7 cellular contexts compared by ENCODE assay signal in genomic region chr17:38726145-38726544, GRCh38. TPM values are rescaled to one million over a fixed set of nuclear protein-coding genes. Genes with fewer than 3 reads are reported as not detected.
DNase-seq lines count a peak whose midpoint lies in the region; ATAC-seq and TF ChIP-seq lines count a peak whose summit lies in the region.
"Not testable (repeated sequence)": the region's sequence is repeated elsewhere in the genome, so short reads cannot be mapped to it uniquely, and the experiment has no call there.

No MANE protein-coding gene starts in this region.

- not testable (repeated sequence) for H3K9me2 ChIP-seq in hepatocyte (replicated peaks; ENCODE audit: insufficient read depth)

- peaks cover 68 to 74% (median 73%) of the 10 kb centered on the region in 3 donors for H3K4me1 Mint-ChIP-seq in CD8-positive, alpha-beta memory T cell
- peaks cover 62 to 73% (median 63%) of the 10 kb centered on the region in 3 donors for H3K4me1 Mint-ChIP-seq in T-cell
- H3K4me1 Mint-ChIP-seq in activated CD8-positive, alpha-beta T cell treated with anti-CD3 and anti-CD28 coated beads, Interleukin-2, amount 10 ng/mL, durations not matched to agents 7 days and 5 days (ENCODE audit: low read depth) = peaks cover 50% of the 10 kb centered on the region
- H3K4me1 Mint-ChIP-seq in activated naive CD4-positive, alpha-beta T cell treated with anti-CD3 and anti-CD28 coated beads, Interleukin-2, amount 50 U/mL, for 24 hours = peaks cover 68% of the 10 kb centered on the region
- peaks cover 20% of the 10 kb centered on the region for H3K4me1 Mint-ChIP-seq in neural progenitor cell

- not testable (repeated sequence) for H3K9ac ChIP-seq in neural progenitor cell

- H3K27ac Mint-ChIP-seq in CD8-positive, alpha-beta memory T cell = peak overlapping the region; percentile 78 to 99 (median 94)
- H3K27ac Mint-ChIP-seq in T-cell (peak overlapping the region; percentile 89), neural progenitor cell (peak overlapping the region; percentile 87)
- peak overlapping the region; percentile 82 for H3K27ac Mint-ChIP-seq in activated CD8-positive, alpha-beta T cell treated with anti-CD3 and anti-CD28 coated beads, Interleukin-2, amount 10 ng/mL, durations not matched to agents 7 days and 5 days
- not testable (repeated sequence) for H3K27ac Mint-ChIP-seq in activated naive CD4-positive, alpha-beta T cell treated with anti-CD3 and anti-CD28 coated beads, Interleukin-2, amount 50 U/mL, for 24 hours

- not testable (repeated sequence) for H3K79me2 ChIP-seq in hepatocyte; neural progenitor cell (ENCODE audit: low read depth)

- 55% methylated on average over 8 of the region's 8 CpGs for WGBS in hepatocyte (ENCODE audit: low lambda C conversion rate, missing lambda C conversion rate)

- not testable (repeated sequence) for H3K27me3 ChIP-seq in CD8-positive, alpha-beta memory T cell (ENCODE audit: insufficient read depth, low read length, poor library complexity, severe bottlenecking); hepatocyte
- peaks cover 23% of the 10 kb centered on the region for H3K27me3 ChIP-seq in neural progenitor cell

- H3K9me3 ChIP-seq in CD8-positive, alpha-beta memory T cell (ENCODE audit: low read length); KOPT-K1 (ENCODE audit: insufficient read depth, low read length, poor library complexity, severe bottlenecking); hepatocyte (ENCODE audit: low read depth); neural progenitor cell (ENCODE audit: low read depth): not testable (repeated sequence)

- H3K4me3 Mint-ChIP-seq in CD8-positive, alpha-beta memory T cell = peak overlapping the region in 5 of 7 donors; percentile 51 to 70 (median 64)
- peak overlapping the region in 1 of 3 donors; percentile 64 for H3K4me3 Mint-ChIP-seq in T-cell
- peak overlapping the region; percentile 15 for H3K4me3 Mint-ChIP-seq in activated CD8-positive, alpha-beta T cell treated with anti-CD3 and anti-CD28 coated beads, Interleukin-2, amount 10 ng/mL, durations not matched to agents 7 days and 5 days
- peak overlapping the region; percentile 42 for H3K4me3 Mint-ChIP-seq in activated naive CD4-positive, alpha-beta T cell treated with anti-CD3 and anti-CD28 coated beads, Interleukin-2, amount 50 U/mL, for 24 hours
- H3K4me3 Mint-ChIP-seq in neural progenitor cell = not testable (repeated sequence)

- H3K9me3 Mint-ChIP-seq in CD8-positive, alpha-beta memory T cell; T-cell; activated CD8-positive, alpha-beta T cell treated with anti-CD3 and anti-CD28 coated beads, Interleukin-2, amount 10 ng/mL, durations not matched to agents 7 days and 5 days (ENCODE audit: insufficient read depth); activated naive CD4-positive, alpha-beta T cell treated with anti-CD3 and anti-CD28 coated beads, Interleukin-2, amount 50 U/mL, for 24 hours; neural progenitor cell: not testable (repeated sequence)

- DNase-seq in CD8-positive, alpha-beta memory T cell; T-cell; activated CD8-positive, alpha-beta T cell treated with anti-CD3 and anti-CD28 coated beads, Interleukin-2, amount 10 ng/mL, durations not matched to agents 7 days and 5 days; neural progenitor cell (ENCODE audit: low spot score): not testable (repeated sequence)
- DNase-seq in hepatocyte (ENCODE audit: low spot score) = peak; percentile 69

- H3F3A ChIP-seq in neural progenitor cell (ENCODE audit: low read depth) = peaks cover 23% of the 10 kb centered on the region

- POLR2A ChIA-PET in CD8-positive, alpha-beta memory T cell (lab: Charles Lee); T-cell (lab: Charles Lee): not testable (repeated sequence)
- POLR2A ChIA-PET in activated CD8-positive, alpha-beta T cell treated with anti-CD3 and anti-CD28 coated beads, Interleukin-2, amount 10 ng/mL, durations not matched to agents 7 days and 5 days (lab: Charles Lee) = interaction anchor here (4.2 kb wide), 1 partner anchor 22 kb away, joined by 92 read pairs; the partner anchor contains the start of gene MLLT6

- CTCF ChIA-PET in CD8-positive, alpha-beta memory T cell (lab: Charles Lee) = interaction anchor here (0.7 kb wide), 1 partner anchor 9 kb away, joined by 3 read pairs; no protein-coding TSS in a partner anchor
- CTCF ChIA-PET in T-cell (lab: Charles Lee) = not testable (repeated sequence)
- CTCF ChIA-PET in activated CD8-positive, alpha-beta T cell treated with anti-CD3 and anti-CD28 coated beads, Interleukin-2, amount 10 ng/mL, durations not matched to agents 7 days and 5 days (lab: Charles Lee) = interaction anchor here (2.1 kb wide), 2 partner anchors 10 to 168 kb away, joined by 5 to 6 read pairs; no protein-coding TSS in a partner anchor

- peaks cover 0 to 36% (median 0%) of the 10 kb centered on the region in 3 donors for H3K36me3 Mint-ChIP-seq in CD8-positive, alpha-beta memory T cell
- not testable (repeated sequence) for H3K36me3 Mint-ChIP-seq in T-cell; activated naive CD4-positive, alpha-beta T cell treated with anti-CD3 and anti-CD28 coated beads, Interleukin-2, amount 50 U/mL, for 24 hours
- peaks cover 48% of the 10 kb centered on the region for H3K36me3 Mint-ChIP-seq in activated CD8-positive, alpha-beta T cell treated with anti-CD3 and anti-CD28 coated beads, Interleukin-2, amount 10 ng/mL, durations not matched to agents 7 days and 5 days (ENCODE audit: low read depth)
- peaks cover 11% of the 10 kb centered on the region for H3K36me3 Mint-ChIP-seq in neural progenitor cell

- H3K4me3 ChIP-seq in CD8-positive, alpha-beta memory T cell (ENCODE audit: low read length); hepatocyte; neural progenitor cell: not testable (repeated sequence)

- H3K27ac ChIP-seq in CD8-positive, alpha-beta memory T cell (ENCODE audit: low read depth, low read length); hepatocyte; neural progenitor cell: not testable (repeated sequence)
- H3K27ac ChIP-seq in KOPT-K1 (ENCODE audit: low read depth, low read length, poor library complexity, severe bottlenecking) = peak overlapping the region; percentile 98

- H3K4me2 ChIP-seq in hepatocyte, neural progenitor cell: not testable (repeated sequence)

- H4K20me1 ChIP-seq in hepatocyte (ENCODE audit: insufficient read depth, poor library complexity, severe bottlenecking) = not testable (repeated sequence)
- peaks cover 21% of the 10 kb centered on the region for H4K20me1 ChIP-seq in neural progenitor cell (ENCODE audit: low read depth)

- not testable (repeated sequence) for TF ChIP-seq CTCF in hepatocyte (IDR thresholded peaks at IDR 0.05; ENCODE audit: poor library complexity); neural progenitor cell (IDR thresholded peaks at IDR 0.05)

- H3K27me3 Mint-ChIP-seq in CD8-positive, alpha-beta memory T cell; T-cell; activated CD8-positive, alpha-beta T cell treated with anti-CD3 and anti-CD28 coated beads, Interleukin-2, amount 10 ng/mL, durations not matched to agents 7 days and 5 days (ENCODE audit: low read depth); activated naive CD4-positive, alpha-beta T cell treated with anti-CD3 and anti-CD28 coated beads, Interleukin-2, amount 50 U/mL, for 24 hours; neural progenitor cell (ENCODE audit: insufficient read depth, low read depth): not testable (repeated sequence)

- H3K36me3 ChIP-seq in CD8-positive, alpha-beta memory T cell (ENCODE audit: insufficient read depth, low read length); hepatocyte (replicated peaks; ENCODE audit: insufficient read depth, low read depth); neural progenitor cell: not testable (repeated sequence)
- peaks cover 39% of the 10 kb centered on the region for H3K36me3 ChIP-seq in KOPT-K1 (ENCODE audit: insufficient read depth, low read length)

- ATAC-seq in T-cell (replicated peaks in 1 of 4); activated CD8-positive, alpha-beta T cell treated with anti-CD3 and anti-CD28 coated beads, Interleukin-2, amount 10 ng/mL, durations not matched to agents 7 days and 5 days: not testable (repeated sequence)

- H2AFZ ChIP-seq in hepatocyte; neural progenitor cell (replicated peaks): not testable (repeated sequence)

- peaks cover 60% of the 10 kb centered on the region for H3K4me1 ChIP-seq in CD8-positive, alpha-beta memory T cell (ENCODE audit: insufficient read depth, low read length)
- H3K4me1 ChIP-seq in hepatocyte (ENCODE audit: insufficient read depth); neural progenitor cell: not testable (repeated sequence)

RNA-seq across cellular contexts. Expression of gene CISD3, which starts 4.0 kb away (rescaled TPM):
- 10 to 100 TPM; 58.2 to 59.6 TPM for total RNA-seq in CD8-positive, alpha-beta memory T cell
- polyA plus RNA-seq in CD8-positive, alpha-beta memory T cell = 73.4 TPM
- total RNA-seq in T-cell = 10 to 100 TPM; 10.7 to 21.5 (median 17.7) TPM
- total RNA-seq in activated CD8-positive, alpha-beta T cell treated with anti-CD3 and anti-CD28 coated beads, Interleukin-2, amount 10 ng/mL, durations not matched to agents 7 days and 5 days = 10 to 100 TPM; 48.2 to 56.1 TPM
- total RNA-seq in hepatocyte = 4.9 and 5.0 TPM in 2 replicates
- polyA plus RNA-seq in hepatocyte = 37.0 and 41.6 TPM in 2 replicates
- 0.60 and 1.0 TPM in 2 replicates for total RNA-seq in neural progenitor cell (ENCODE audit: low replicate concordance)

RNA-seq across cellular contexts. Expression of gene MLLT6, which starts 21.1 kb away (rescaled TPM):
- total RNA-seq in CD8-positive, alpha-beta memory T cell = 100 to 1,000 TPM; 197 to 202 TPM
- 15.9 TPM for polyA plus RNA-seq in CD8-positive, alpha-beta memory T cell
- total RNA-seq in T-cell (100 to 1,000 TPM; 412 to 506 (median 480) TPM), hepatocyte (27.5 and 31.2 TPM in 2 replicates), neural progenitor cell (ENCODE audit: low replicate concordance) (7.4 and 24.4 TPM in 2 replicates)
- total RNA-seq in activated CD8-positive, alpha-beta T cell treated with anti-CD3 and anti-CD28 coated beads, Interleukin-2, amount 10 ng/mL, durations not matched to agents 7 days and 5 days = 100 to 1,000 TPM; 211 to 219 TPM
- 10.6 and 11.0 TPM in 2 replicates for polyA plus RNA-seq in hepatocyte

RNA-seq across cellular contexts. Expression of gene PCGF2, which starts 22.0 kb away (rescaled TPM):
- under 1 TPM; 0.72 to 0.89 TPM for total RNA-seq in CD8-positive, alpha-beta memory T cell
- 0.09 TPM for polyA plus RNA-seq in CD8-positive, alpha-beta memory T cell
- total RNA-seq in T-cell (under 1 TPM in 3 of 5 donors, not detected in 2; 0.28 to 0.69 (median 0.53) TPM), hepatocyte (7.2 and 8.7 TPM in 2 replicates), neural progenitor cell (ENCODE audit: low replicate concordance) (16.7 and 23.8 TPM in 2 replicates)
- total RNA-seq in activated CD8-positive, alpha-beta T cell treated with anti-CD3 and anti-CD28 coated beads, Interleukin-2, amount 10 ng/mL, durations not matched to agents 7 days and 5 days = under 1 TPM; 0.63 to 0.70 TPM
- polyA plus RNA-seq in hepatocyte = 11.0 and 13.0 TPM in 2 replicates

RNA-seq across cellular contexts. Expression of gene PSMB3, which starts 26.4 kb away (rescaled TPM):
- 100 to 1,000 TPM; 317 to 323 TPM for total RNA-seq in CD8-positive, alpha-beta memory T cell
- 431 TPM for polyA plus RNA-seq in CD8-positive, alpha-beta memory T cell
- 100 to 1,000 TPM in 3 of 5 donors, 10 to 100 TPM in 2; 81.2 to 116 (median 104) TPM for total RNA-seq in T-cell
- total RNA-seq in activated CD8-positive, alpha-beta T cell treated with anti-CD3 and anti-CD28 coated beads, Interleukin-2, amount 10 ng/mL, durations not matched to agents 7 days and 5 days = 100 to 1,000 TPM; 251 to 252 TPM
- 127 and 166 TPM in 2 replicates for total RNA-seq in hepatocyte
- 252 and 275 TPM in 2 replicates for polyA plus RNA-seq in hepatocyte
- total RNA-seq in neural progenitor cell (ENCODE audit: low replicate concordance) = 127 and 141 TPM in 2 replicates

RNA-seq across cellular contexts. Expression of gene EPOP, which starts 51.4 kb away (rescaled TPM):
- 10 to 100 TPM; 47.0 to 50.0 TPM for total RNA-seq in CD8-positive, alpha-beta memory T cell
- polyA plus RNA-seq in CD8-positive, alpha-beta memory T cell = 0.10 TPM
- total RNA-seq in T-cell (1 to 10 TPM in 1 of 5 donors, under 1 TPM in 4; 0.68 to 1.6 (median 0.90) TPM), hepatocyte (0.92 and 0.93 TPM in 2 replicates), neural progenitor cell (ENCODE audit: low replicate concordance) (8.0 and 19.3 TPM in 2 replicates)
- 10 to 100 TPM; 11.4 to 11.6 TPM for total RNA-seq in activated CD8-positive, alpha-beta T cell treated with anti-CD3 and anti-CD28 coated beads, Interleukin-2, amount 10 ng/mL, durations not matched to agents 7 days and 5 days
- 0.37 and 0.45 TPM in 2 replicates for polyA plus RNA-seq in hepatocyte
